In the genomic region with DNA sequence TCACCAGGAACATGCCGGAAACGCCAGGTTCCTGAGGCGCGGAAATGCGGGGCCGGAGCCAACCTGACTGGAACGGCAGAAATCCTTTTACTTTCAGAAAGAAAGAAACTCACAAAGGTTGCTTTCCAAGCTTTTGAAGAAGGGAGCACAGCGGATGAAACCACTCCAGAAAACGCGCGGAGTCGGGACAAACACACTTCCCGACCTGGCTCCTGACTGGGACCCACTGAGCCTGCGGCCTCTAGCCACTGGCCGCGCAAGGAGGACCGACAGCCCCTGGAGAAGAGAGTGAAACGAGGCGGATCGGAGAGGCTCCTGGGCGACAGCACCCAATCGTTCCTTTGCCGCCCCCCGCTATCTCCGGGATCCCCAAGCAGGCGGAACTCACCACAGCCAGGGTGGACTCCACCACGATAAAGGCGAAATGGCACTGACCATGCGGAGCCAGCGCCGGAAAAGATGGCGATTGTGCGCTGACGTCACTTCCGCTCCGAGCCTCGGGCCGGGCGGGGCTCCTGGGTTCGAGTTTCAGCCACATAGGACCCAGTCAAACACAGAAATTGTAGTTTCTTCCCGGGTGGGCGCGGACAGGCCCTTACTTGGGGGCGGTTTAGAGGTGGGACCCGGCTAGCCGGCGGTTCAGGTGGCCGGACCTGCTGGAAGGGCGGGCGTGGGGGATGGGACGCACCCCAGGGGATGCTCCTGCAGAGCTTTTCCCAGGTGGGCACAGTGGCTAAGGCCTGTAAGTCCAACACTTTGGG, we compare ENCODE assay signal across 8 cellular contexts. TPM values are rescaled to one million over a fixed set of nuclear protein-coding genes. Genes with fewer than 3 reads are reported as not detected.
DNase-seq lines count a peak whose midpoint lies in the region; ATAC-seq and TF ChIP-seq lines count a peak whose summit lies in the region.

A gene (minus strand): TSS at position 432 of the 761 bp plus-strand sequence. CDS start 16,407 bp downstream, outside the sequence.

- CTCF ChIA-PET in AG04449 (lab: Yijun Ruan, JAX) = interaction anchor here (1.1 to 4.7 kb wide), 4 partner anchors 10 to 378 kb away, joined by 3 to 39 read pairs (median 18); no protein-coding TSS in a partner anchor
- CTCF ChIA-PET in activated CD4-positive, alpha-beta T cell treated with anti-CD3 and anti-CD28 coated beads for 36 hours (lab: Charles Lee) = interaction anchor here (0.8 to 1.6 kb wide), 4 partner anchors 35 to 215 kb away, joined by 3 to 6 read pairs (median 3); a partner anchor contains a TSS

- H3K9me3 Mint-ChIP-seq in activated CD4-positive, alpha-beta T cell treated with anti-CD3 and anti-CD28 coated beads for 36 hours (ENCODE audit: low read depth) = peaks cover 14% of the 10 kb centered on the region
- H3K9me3 Mint-ChIP-seq in chondrocyte (ENCODE audit: low read depth) = no peaks in the 10 kb centered on the region

- no peak for DNase-seq in AG04449 (ENCODE audit: low read depth, low spot score)
- DNase-seq in NCI-H446 treated with DMSO at 0.1 percent for 48 hours (lab: John Stamatoyannopoulos, UW) = peak; percentile 70
- peak; percentile 91 for DNase-seq in activated CD4-positive, alpha-beta T cell treated with anti-CD3 and anti-CD28 coated beads for 36 hours
- DNase-seq in chondrocyte (ENCODE audit: low spot score) = no peak
- DNase-seq in kidney glomerular epithelial cell (lab: John Stamatoyannopoulos, UW) = peak; percentile 57
- DNase-seq in stimulated activated CD4-positive, alpha-beta T cell treated with anti-CD3 and anti-CD28 coated beads, Interleukin-1b, Interleukin-23, amount 100 ng/mL, for 1 hour (ENCODE audit: low read depth in 2 of 2) = peak; percentile 32 to 67

- peaks cover 4% of the 10 kb centered on the region for H3K27me3 Mint-ChIP-seq in activated CD4-positive, alpha-beta T cell treated with anti-CD3 and anti-CD28 coated beads for 36 hours
- peaks cover 6% of the 10 kb centered on the region for H3K27me3 Mint-ChIP-seq in chondrocyte (ENCODE audit: low read depth)

- H3K36me3 Mint-ChIP-seq in activated CD4-positive, alpha-beta T cell treated with anti-CD3 and anti-CD28 coated beads for 36 hours (ENCODE audit: low read depth) = peaks cover 43% of the 10 kb centered on the region
- peaks cover 7% of the 10 kb centered on the region for H3K36me3 Mint-ChIP-seq in chondrocyte (ENCODE audit: low read depth)

- intact Hi-C loops in activated CD4-positive, alpha-beta T cell treated with anti-CD3 and anti-CD28 coated beads for 36 hours (cut with DNase I, micrococcal nuclease) = loop anchor here (1.0 to 10.0 kb wide), 11 partner anchors 37 to 752 kb away; a partner anchor contains a TSS

- ATAC-seq in GM18873 (IDR thresholded peaks at IDR 0.05; ENCODE audit: low FRiP score, unreplicated experiment) (peak; percentile 68), HG03196 (IDR thresholded peaks at IDR 0.05; ENCODE audit: unreplicated experiment) (peak; percentile 78)
- peak; percentile 82 for ATAC-seq in activated CD4-positive, alpha-beta T cell treated with anti-CD3 and anti-CD28 coated beads for 36 hours

- H3K4me1 Mint-ChIP-seq in activated CD4-positive, alpha-beta T cell treated with anti-CD3 and anti-CD28 coated beads for 36 hours = peaks cover 29% of the 10 kb centered on the region
- peaks cover 27% of the 10 kb centered on the region for H3K4me1 Mint-ChIP-seq in chondrocyte (ENCODE audit: low read depth)

- H3K27ac Mint-ChIP-seq in activated CD4-positive, alpha-beta T cell treated with anti-CD3 and anti-CD28 coated beads for 36 hours = peak within 1 kb of the TSS; percentile 94
- peak within 1 kb of the TSS; percentile 98 for H3K27ac Mint-ChIP-seq in chondrocyte (ENCODE audit: unreplicated experiment)

- POLR2A ChIA-PET in AG04449 (lab: Yijun Ruan, JAX) = no interaction called here
- POLR2A ChIA-PET in activated CD4-positive, alpha-beta T cell treated with anti-CD3 and anti-CD28 coated beads for 36 hours (lab: Charles Lee) = no interaction called here

- peak within 1 kb of the TSS; percentile 94 for H3K4me3 ChIP-seq in AG04449 (ENCODE audit: low read depth, low read length)

- H3K4me3 Mint-ChIP-seq in activated CD4-positive, alpha-beta T cell treated with anti-CD3 and anti-CD28 coated beads for 36 hours = peak within 1 kb of the TSS; percentile 93
- H3K4me3 Mint-ChIP-seq in chondrocyte (ENCODE audit: unreplicated experiment) = peak within 1 kb of the TSS; percentile 91

- TF ChIP-seq CTCF in AG04449 (IDR thresholded peaks at IDR 0.05; ENCODE audit: insufficient read depth, low read length, missing control alignments) (no peak), chondrocyte (IDR thresholded peaks at IDR 0.05) (no peak)

RNA-seq across cellular contexts. Expression of the gene that starts here (rescaled TPM):
- 10 to 100 TPM; 71.4 to 75.3 TPM for total RNA-seq in activated CD4-positive, alpha-beta T cell treated with anti-CD3 and anti-CD28 coated beads for 36 hours
- 19.2 to 22.4 TPM (median 21.6 TPM) in 3 replicates for total RNA-seq in chondrocyte

Comparison
In these comparisons a context has a peak if more than half of its experiments do, and no peak if none do; other contexts are left out.
1. DNase-seq: peak in NCI-H446 treated with DMSO at 0.1 percent for 48 hours (single experiment), activated CD4-positive, alpha-beta T cell treated with anti-CD3 and anti-CD28 coated beads for 36 hours (single experiment), kidney glomerular epithelial cell (single experiment) and stimulated activated CD4-positive, alpha-beta T cell treated with anti-CD3 and anti-CD28 coated beads, Interleukin-1b, Interleukin-23, amount 100 ng/mL, for 1 hour (2 of 2); none in AG04449 (single experiment) and chondrocyte (single experiment).
2. Peak in every context shown above with its lines, with median percentiles within 50 percentile points of each other: ATAC-seq.